Comparison of ENCODE assay signal across 1 cellular context in the genomic region with DNA sequence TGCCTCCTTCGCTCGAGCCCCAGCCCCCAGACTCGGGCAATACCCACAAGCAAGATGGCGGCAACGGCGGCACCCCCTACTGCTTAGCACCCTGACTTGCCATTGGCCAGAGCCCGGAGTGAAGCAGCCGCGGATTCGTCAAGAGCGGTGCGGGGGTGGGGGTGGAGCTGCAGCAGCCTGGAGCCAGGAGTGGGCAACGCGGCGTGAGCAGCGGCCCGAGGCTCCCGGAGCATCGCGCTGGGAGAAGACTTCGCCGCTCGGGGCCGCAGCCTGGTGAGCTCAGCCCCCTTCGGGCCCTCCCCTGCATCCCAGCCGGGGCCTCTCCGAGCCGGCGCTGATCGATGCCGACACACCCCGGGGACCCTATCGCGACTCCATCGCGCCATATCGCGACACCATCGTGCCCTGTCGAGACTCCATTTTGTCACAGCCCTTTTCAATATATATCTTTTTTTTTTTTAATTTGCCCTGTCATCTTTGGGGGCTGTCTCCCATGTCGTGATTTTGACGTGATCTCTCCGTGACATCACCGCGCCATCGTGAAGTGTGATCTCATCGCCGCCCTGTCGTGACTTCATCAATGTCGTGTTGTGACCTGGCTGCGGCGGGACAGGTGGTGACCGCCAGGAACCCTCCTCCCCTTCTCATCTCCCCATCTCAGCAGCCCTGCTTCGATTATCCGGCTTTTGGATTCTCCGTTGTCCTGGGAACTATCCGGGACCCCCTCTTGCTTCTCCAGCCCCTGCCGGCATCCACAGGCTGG.
TF ChIP-seq lines count a peak whose summit lies in the region.

A gene with protein sequence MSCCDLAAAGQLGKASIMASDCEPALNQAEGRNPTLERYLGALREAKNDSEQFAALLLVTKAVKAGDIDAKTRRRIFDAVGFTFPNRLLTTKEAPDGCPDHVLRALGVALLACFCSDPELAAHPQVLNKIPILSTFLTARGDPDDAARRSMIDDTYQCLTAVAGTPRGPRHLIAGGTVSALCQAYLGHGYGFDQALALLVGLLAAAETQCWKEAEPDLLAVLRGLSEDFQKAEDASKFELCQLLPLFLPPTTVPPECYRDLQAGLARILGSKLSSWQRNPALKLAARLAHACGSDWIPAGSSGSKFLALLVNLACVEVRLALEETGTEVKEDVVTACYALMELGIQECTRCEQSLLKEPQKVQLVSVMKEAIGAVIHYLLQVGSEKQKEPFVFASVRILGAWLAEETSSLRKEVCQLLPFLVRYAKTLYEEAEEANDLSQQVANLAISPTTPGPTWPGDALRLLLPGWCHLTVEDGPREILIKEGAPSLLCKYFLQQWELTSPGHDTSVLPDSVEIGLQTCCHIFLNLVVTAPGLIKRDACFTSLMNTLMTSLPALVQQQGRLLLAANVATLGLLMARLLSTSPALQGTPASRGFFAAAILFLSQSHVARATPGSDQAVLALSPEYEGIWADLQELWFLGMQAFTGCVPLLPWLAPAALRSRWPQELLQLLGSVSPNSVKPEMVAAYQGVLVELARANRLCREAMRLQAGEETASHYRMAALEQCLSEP (plus strand): TSS at position 189 of the 763 bp plus-strand sequence. CDS start 392 bp downstream, at position 581.

TF ChIP-seq in K562, 482 proteins besides CTCF, POLR2A, EP300 and RAD21 (continued from another document and continues in another):
- TF ChIP-seq, protein P1, sequence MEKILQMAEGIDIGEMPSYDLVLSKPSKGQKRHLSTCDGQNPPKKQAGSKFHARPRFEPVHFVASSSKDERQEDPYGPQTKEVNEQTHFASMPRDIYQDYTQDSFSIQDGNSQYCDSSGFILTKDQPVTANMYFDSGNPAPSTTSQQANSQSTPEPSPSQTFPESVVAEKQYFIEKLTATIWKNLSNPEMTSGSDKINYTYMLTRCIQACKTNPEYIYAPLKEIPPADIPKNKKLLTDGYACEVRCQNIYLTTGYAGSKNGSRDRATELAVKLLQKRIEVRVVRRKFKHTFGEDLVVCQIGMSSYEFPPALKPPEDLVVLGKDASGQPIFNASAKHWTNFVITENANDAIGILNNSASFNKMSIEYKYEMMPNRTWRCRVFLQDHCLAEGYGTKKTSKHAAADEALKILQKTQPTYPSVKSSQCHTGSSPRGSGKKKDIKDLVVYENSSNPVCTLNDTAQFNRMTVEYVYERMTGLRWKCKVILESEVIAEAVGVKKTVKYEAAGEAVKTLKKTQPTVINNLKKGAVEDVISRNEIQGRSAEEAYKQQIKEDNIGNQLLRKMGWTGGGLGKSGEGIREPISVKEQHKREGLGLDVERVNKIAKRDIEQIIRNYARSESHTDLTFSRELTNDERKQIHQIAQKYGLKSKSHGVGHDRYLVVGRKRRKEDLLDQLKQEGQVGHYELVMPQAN (IDR thresholded peaks at IDR 0.05; ENCODE audit: borderline replicate concordance) = peak; percentile 35; the same call in 1 of the 2 replicates
- TF ChIP-seq XRCC3 (IDR thresholded peaks at IDR 0.05) (no peak), POLR3A (IDR thresholded peaks at IDR 0.05; ENCODE audit: borderline replicate concordance, extremely low read depth, insufficient read depth, insufficient read length) (no peak), MAZ (CRISPR knock-in tag; conservative IDR thresholded peaks at IDR 0.05 in 1 of 2, IDR thresholded peaks at IDR 0.05 in 1 of 2) (peak; percentile 99 to 100), ZNF445 (CRISPR knock-in tag; IDR thresholded peaks at IDR 0.05; ENCODE audit: low read depth) (no peak), ZNF274 (IDR thresholded peaks at IDR 0.05; ENCODE audit: borderline replicate concordance, low read depth, low read length) (no peak; the same call in 1 of the 2 replicates), FOXA1 (IDR thresholded peaks at IDR 0.05; ENCODE audit: borderline replicate concordance) (no peak), RBM17 (IDR thresholded peaks at IDR 0.05; ENCODE audit: borderline replicate concordance, low read depth, low read length) (no peak), TOE1 (IDR thresholded peaks at IDR 0.05; ENCODE audit: borderline replicate concordance) (peak; percentile 1), TOE1 (CRISPR knock-in tag; IDR thresholded peaks at IDR 0.05; ENCODE audit: borderline replicate concordance, low read depth) (no peak), ZNF76 (CRISPR knock-in tag; IDR thresholded peaks at IDR 0.05; ENCODE audit: borderline replicate concordance) (no peak), GABPB2 (CRISPR knock-in tag; conservative IDR thresholded peaks at IDR 0.05) (no peak), DPF2 (IDR thresholded peaks at IDR 0.05) (peak; percentile 58; the same call in 1 of the 2 replicates), TCF3 (CRISPR knock-in tag; IDR thresholded peaks at IDR 0.05) (no peak; the same call in 1 of the 2 replicates), ILF3 (IDR thresholded peaks at IDR 0.05; ENCODE audit: borderline replicate concordance) (no peak), ZNF431 (CRISPR knock-in tag; IDR thresholded peaks at IDR 0.05) (peak; percentile 59; the same call in 1 of the 2 replicates), ZNF644 (tag; IDR thresholded peaks at IDR 0.05; ENCODE audit: low read depth) (0 out of 2 replicates have a peak, but pooled peaks have one; percentile 80), MAFG (tag; conservative IDR thresholded peaks at IDR 0.05) (0 out of 2 replicates have a peak, but pooled peaks have one; percentile 11), MCM7 (IDR thresholded peaks at IDR 0.05) (no peak), NR2C1 (IDR thresholded peaks at IDR 0.05) (peak; percentile 100), NR2C1 (tag; IDR thresholded peaks at IDR 0.05) (peak; percentile 100), SP2 (IDR thresholded peaks at IDR 0.05; ENCODE audit: extremely low read depth, low read depth, low read length, poor library complexity, severe bottlenecking) (peak; percentile 30), BCL6 (CRISPR knock-in tag; IDR thresholded peaks at IDR 0.05) (no peak), FOXK2 (conservative IDR thresholded peaks at IDR 0.05 in 1 of 2, IDR thresholded peaks at IDR 0.05 in 1 of 2; ENCODE audit: low read depth in 2 of 2) (0 out of 4 replicates have a peak, but pooled peaks of 1 of the 2 experiments have one; percentile 23), MEF2A (IDR thresholded peaks at IDR 0.05; ENCODE audit: control insufficient read depth, low read depth, low read length) (no peak)
- TF ChIP-seq, protein P2, sequence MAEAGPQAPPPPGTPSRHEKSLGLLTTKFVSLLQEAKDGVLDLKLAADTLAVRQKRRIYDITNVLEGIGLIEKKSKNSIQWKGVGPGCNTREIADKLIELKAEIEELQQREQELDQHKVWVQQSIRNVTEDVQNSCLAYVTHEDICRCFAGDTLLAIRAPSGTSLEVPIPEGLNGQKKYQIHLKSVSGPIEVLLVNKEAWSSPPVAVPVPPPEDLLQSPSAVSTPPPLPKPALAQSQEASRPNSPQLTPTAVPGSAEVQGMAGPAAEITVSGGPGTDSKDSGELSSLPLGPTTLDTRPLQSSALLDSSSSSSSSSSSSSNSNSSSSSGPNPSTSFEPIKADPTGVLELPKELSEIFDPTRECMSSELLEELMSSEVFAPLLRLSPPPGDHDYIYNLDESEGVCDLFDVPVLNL (CRISPR knock-in tag; IDR thresholded peaks at IDR 0.05; ENCODE audit: low read depth) = no peak
- TF ChIP-seq, protein P3, sequence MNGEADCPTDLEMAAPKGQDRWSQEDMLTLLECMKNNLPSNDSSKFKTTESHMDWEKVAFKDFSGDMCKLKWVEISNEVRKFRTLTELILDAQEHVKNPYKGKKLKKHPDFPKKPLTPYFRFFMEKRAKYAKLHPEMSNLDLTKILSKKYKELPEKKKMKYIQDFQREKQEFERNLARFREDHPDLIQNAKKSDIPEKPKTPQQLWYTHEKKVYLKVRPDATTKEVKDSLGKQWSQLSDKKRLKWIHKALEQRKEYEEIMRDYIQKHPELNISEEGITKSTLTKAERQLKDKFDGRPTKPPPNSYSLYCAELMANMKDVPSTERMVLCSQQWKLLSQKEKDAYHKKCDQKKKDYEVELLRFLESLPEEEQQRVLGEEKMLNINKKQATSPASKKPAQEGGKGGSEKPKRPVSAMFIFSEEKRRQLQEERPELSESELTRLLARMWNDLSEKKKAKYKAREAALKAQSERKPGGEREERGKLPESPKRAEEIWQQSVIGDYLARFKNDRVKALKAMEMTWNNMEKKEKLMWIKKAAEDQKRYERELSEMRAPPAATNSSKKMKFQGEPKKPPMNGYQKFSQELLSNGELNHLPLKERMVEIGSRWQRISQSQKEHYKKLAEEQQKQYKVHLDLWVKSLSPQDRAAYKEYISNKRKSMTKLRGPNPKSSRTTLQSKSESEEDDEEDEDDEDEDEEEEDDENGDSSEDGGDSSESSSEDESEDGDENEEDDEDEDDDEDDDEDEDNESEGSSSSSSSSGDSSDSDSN (IDR thresholded peaks at IDR 0.05; ENCODE audit: borderline replicate concordance in 1 of 2, low read depth in 2 of 2, low read length in 2 of 2) = peak in 1 of 2 experiments; percentile 70; a peak in 2 of 4 replicates
- TF ChIP-seq, protein P4, sequence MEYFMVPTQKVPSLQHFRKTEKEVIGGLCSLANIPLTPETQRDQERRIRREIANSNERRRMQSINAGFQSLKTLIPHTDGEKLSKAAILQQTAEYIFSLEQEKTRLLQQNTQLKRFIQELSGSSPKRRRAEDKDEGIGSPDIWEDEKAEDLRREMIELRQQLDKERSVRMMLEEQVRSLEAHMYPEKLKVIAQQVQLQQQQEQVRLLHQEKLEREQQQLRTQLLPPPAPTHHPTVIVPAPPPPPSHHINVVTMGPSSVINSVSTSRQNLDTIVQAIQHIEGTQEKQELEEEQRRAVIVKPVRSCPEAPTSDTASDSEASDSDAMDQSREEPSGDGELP (CRISPR knock-in tag; IDR thresholded peaks at IDR 0.05; ENCODE audit: borderline replicate concordance) = no peak; the same call in 1 of the 2 replicates
- TF ChIP-seq, protein P5, sequence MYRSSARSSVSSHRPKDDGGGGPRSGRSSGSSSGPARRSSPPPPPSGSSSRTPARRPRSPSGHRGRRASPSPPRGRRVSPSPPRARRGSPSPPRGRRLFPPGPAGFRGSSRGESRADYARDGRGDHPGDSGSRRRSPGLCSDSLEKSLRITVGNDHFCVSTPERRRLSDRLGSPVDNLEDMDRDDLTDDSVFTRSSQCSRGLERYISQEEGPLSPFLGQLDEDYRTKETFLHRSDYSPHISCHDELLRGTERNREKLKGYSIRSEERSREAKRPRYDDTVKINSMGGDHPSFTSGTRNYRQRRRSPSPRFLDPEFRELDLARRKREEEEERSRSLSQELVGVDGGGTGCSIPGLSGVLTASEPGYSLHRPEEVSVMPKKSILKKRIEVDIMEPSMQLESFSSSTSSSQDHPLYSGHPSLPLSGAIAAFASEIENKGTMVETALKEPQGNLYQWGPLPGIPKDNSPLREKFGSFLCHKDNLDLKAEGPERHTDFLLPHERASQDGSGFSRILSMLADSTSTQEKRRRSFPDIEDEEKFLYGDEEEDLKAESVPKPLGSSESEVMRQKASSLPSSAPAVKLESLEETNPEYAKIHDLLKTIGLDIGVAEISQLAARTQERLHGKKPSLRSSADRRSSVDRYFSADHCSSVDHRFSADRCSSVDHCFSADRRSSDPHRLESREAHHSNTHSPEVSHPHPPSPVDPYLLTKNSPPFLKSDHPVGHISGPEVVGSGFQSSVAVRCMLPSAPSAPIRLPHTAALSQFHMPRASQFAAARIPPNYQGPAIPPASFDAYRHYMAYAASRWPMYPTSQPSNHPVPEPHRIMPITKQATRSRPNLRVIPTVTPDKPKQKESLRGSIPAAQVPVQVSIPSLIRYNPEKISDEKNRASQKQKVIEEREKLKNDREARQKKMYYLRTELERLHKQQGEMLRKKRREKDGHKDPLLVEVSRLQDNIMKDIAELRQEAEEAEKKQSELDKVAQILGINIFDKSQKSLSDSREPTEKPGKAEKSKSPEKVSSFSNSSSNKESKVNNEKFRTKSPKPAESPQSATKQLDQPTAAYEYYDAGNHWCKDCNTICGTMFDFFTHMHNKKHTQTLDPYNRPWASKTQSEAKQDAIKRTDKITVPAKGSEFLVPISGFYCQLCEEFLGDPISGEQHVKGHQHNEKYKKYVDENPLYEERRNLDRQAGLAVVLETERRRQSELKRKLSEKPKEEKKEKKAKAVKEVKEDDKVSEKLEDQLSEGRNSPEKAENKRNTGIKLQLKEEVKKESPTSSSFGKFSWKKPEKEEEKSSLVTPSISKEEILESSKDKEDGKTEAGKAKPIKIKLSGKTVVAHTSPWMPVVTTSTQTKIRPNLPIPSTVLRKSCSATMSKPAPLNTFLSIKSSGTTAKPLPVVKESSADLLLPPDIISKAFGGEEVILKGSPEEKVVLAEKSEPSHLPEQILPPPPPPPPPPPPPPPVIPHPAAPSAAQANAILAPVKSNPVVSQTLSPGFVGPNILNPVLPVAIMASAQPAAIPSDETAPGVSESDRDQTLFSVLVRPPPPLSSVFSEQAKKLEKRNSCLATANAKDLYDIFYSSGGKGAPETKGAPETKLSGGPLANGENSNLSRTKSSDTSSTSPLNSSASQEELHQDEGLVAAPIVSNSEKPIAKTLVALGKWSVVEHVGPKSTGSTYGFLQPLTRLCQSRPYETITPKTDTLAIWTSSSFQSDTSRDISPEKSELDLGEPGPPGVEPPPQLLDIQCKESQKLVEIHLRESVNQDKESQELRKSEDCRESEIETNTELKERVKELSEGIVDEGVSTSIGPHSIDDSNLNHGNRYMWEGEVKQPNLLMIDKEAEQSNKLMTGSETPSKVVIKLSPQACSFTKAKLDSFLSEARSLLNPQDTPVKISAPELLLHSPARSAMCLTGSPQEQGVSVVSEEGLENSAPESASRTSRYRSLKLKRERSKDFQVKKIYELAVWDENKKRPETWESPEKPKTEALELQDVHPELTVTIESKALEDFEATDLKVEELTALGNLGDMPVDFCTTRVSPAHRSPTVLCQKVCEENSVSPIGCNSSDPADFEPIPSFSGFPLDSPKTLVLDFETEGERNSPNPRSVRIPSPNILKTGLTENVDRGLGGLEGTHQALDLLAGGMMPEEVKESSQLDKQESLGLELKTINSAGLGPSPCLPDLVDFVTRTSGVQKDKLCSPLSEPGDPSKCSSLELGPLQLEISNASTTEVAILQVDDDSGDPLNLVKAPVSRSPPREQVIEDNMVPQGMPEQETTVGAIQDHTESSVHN (IDR thresholded peaks at IDR 0.05; ENCODE audit: borderline replicate concordance in 1 of 2, low read depth in 1 of 2) = peak in 1 of 2 experiments; percentile 67; a peak in 2 of 4 replicates
- TF ChIP-seq, protein P6, sequence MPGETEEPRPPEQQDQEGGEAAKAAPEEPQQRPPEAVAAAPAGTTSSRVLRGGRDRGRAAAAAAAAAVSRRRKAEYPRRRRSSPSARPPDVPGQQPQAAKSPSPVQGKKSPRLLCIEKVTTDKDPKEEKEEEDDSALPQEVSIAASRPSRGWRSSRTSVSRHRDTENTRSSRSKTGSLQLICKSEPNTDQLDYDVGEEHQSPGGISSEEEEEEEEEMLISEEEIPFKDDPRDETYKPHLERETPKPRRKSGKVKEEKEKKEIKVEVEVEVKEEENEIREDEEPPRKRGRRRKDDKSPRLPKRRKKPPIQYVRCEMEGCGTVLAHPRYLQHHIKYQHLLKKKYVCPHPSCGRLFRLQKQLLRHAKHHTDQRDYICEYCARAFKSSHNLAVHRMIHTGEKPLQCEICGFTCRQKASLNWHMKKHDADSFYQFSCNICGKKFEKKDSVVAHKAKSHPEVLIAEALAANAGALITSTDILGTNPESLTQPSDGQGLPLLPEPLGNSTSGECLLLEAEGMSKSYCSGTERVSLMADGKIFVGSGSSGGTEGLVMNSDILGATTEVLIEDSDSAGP (CRISPR knock-in tag; IDR thresholded peaks at IDR 0.05) = peak; percentile 51
- TF ChIP-seq, protein P7, sequence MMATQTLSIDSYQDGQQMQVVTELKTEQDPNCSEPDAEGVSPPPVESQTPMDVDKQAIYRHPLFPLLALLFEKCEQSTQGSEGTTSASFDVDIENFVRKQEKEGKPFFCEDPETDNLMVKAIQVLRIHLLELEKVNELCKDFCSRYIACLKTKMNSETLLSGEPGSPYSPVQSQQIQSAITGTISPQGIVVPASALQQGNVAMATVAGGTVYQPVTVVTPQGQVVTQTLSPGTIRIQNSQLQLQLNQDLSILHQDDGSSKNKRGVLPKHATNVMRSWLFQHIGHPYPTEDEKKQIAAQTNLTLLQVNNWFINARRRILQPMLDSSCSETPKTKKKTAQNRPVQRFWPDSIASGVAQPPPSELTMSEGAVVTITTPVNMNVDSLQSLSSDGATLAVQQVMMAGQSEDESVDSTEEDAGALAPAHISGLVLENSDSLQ (IDR thresholded peaks at IDR 0.05) = no peak
